7 cellular contexts compared by ENCODE assay signal in the genomic region with DNA sequence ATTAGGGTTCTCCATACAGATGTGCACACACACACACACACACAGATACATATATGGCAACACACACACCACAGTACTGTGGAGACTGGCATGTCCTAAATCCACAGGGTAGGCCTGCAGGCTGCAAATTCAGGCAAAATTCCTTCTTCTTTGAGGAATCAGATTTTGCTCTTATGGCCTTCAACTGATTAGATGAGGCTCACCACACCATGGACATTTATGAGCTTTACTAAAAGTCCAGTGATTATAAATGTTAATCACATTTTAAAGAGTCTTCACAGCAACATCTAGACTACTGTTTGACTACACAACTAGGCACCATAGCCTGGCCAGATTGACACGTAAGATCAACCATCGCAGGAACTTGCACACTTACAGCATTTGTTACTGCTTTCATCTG.
"Had no signal": no experiment of that assay in that cellular context is flagged by ENCODE, and none has a peak within 500 bp of the region (broad histone marks: within the 10 kb centered on the region; RNA-seq: fewer than 3 reads in every experiment).

No MANE protein-coding gene starts in this region.

- FAIRE-seq: HepG2, HTR-8/SVneo had no signal

- ATAC-seq: HepG2 had no signal

- H3K27ac ChIP-seq: HL-60, KMS-11 had no signal

- H3K4me2 ChIP-seq: KMS-11 had no signal

- DNase-seq: IMR-90, KBM-7, KG1 had no signal

- H3K9ac ChIP-seq: KMS-11 had no signal
